22 cellular contexts compared by ENCODE assay signal in genomic region chr7:110804501-110804900, GRCh38.
"Had no signal": no experiment of that assay in that cellular context is flagged by ENCODE, and none has a peak within 500 bp of the region (broad histone marks: within the 10 kb centered on the region; RNA-seq: fewer than 3 reads in every experiment).

No MANE protein-coding gene starts in this region.

- H3K27ac ChIP-seq: pancreas, thoracic aorta had no signal

- H3K4me1 ChIP-seq: pancreas had no signal

- H3K36me3 Mint-ChIP-seq: brain; stimulated activated effector memory CD8-positive, alpha-beta T cell treated with anti-CD3 and anti-CD28 coated beads, Interleukin-12 subunit alpha, Interleukin-12 subunit beta, amount 100 ng/mL, for 72 hours had no signal

- DNase-seq: activated CD4-positive, alpha-beta T cell treated with anti-CD3 and anti-CD28 coated beads, Interleukin-2, amount 10 ng/mL, durations not matched to agents 24 days and 14 days; activated CD4-positive, CD25-positive, alpha-beta regulatory T cell; activated CD8-positive, alpha-beta memory T cell treated with anti-CD3 and anti-CD28 coated beads, Interleukin-2, amount 50 U/mL, for 48 hours; activated gamma-delta T cell treated with Interleukin-2 at 50 U/mL for 16 hours; activated naive CD8-positive, alpha-beta T cell treated with anti-CD3 and anti-CD28 coated beads for 36 hours; activated T-cell treated with anti-CD3 and anti-CD28 coated beads, Interleukin-2, amount 50 U/mL, for 72 hours; amygdala; cortex of kidney; effector CD8-positive, alpha-beta T cell; foreskin melanocyte; head of caudate nucleus; kidney glomerular epithelial cell; left ventricle myocardium superior; pancreas; stimulated activated CD4-positive, alpha-beta T cell treated with anti-CD3 and anti-CD28 coated beads, Interleukin-12 subunit alpha, Interleukin-12 subunit beta, amount 100 ng/mL, for 4 hours; stimulated activated CD4-positive, alpha-beta T cell treated with anti-CD3 and anti-CD28 coated beads, Interleukin-2, amount 100 ng/mL, for 24 hours had no signal

- H3K27ac Mint-ChIP-seq: activated CD4-positive, alpha-beta T cell treated with anti-CD3 and anti-CD28 coated beads, Interleukin-2, amount 10 ng/mL, durations not matched to agents 24 days and 14 days; activated naive CD8-positive, alpha-beta T cell treated with anti-CD3 and anti-CD28 coated beads for 36 hours; activated T-cell treated with anti-CD3 and anti-CD28 coated beads, Interleukin-2, amount 50 U/mL, for 72 hours; brain; memory B cell; stimulated activated effector memory CD8-positive, alpha-beta T cell treated with anti-CD3 and anti-CD28 coated beads, Interleukin-12 subunit alpha, Interleukin-12 subunit beta, amount 100 ng/mL, for 72 hours; T-helper 2 cell treated with Interferon-gamma antibody and Interleukin-4, amounts not matched to agents 5 μg/mL and 100 μg/mL, for 36 hours had no signal

- H3K4me3 ChIP-seq: pancreas, thoracic aorta had no signal

- H3K4me1 Mint-ChIP-seq: central memory CD8-positive, alpha-beta T cell; memory B cell had no signal

- H3K9me3 ChIP-seq: pancreas, thoracic aorta had no signal

- H3K27me3 Mint-ChIP-seq: activated CD4-positive, alpha-beta T cell treated with anti-CD3 and anti-CD28 coated beads, Interleukin-2, amount 10 ng/mL, durations not matched to agents 24 days and 14 days; activated naive CD8-positive, alpha-beta T cell treated with anti-CD3 and anti-CD28 coated beads for 36 hours; brain; central memory CD8-positive, alpha-beta T cell; memory B cell had no signal

- H3K9me3 Mint-ChIP-seq: brain; memory B cell; T-helper 2 cell treated with Interferon-gamma antibody and Interleukin-4, amounts not matched to agents 5 μg/mL and 100 μg/mL, for 36 hours had no signal

- ATAC-seq: activated T-cell treated with anti-CD3 and anti-CD28 coated beads, Interleukin-2, amount 50 U/mL, for 72 hours; left ventricle myocardium superior; pancreas; stimulated activated effector memory CD8-positive, alpha-beta T cell treated with anti-CD3 and anti-CD28 coated beads, Interleukin-12 subunit alpha, Interleukin-12 subunit beta, amount 100 ng/mL, for 72 hours had no signal

- H3K36me3 ChIP-seq: pancreas, thoracic aorta had no signal

- H3K27me3 ChIP-seq: pancreas had no signal

- H3K4me3 Mint-ChIP-seq: activated CD4-positive, alpha-beta T cell treated with anti-CD3 and anti-CD28 coated beads, Interleukin-2, amount 10 ng/mL, durations not matched to agents 24 days and 14 days; activated naive CD8-positive, alpha-beta T cell treated with anti-CD3 and anti-CD28 coated beads for 36 hours; activated T-cell treated with anti-CD3 and anti-CD28 coated beads, Interleukin-2, amount 50 U/mL, for 72 hours; brain; central memory CD8-positive, alpha-beta T cell; memory B cell; stimulated activated effector memory CD8-positive, alpha-beta T cell treated with anti-CD3 and anti-CD28 coated beads, Interleukin-12 subunit alpha, Interleukin-12 subunit beta, amount 100 ng/mL, for 72 hours; T-helper 2 cell treated with Interferon-gamma antibody and Interleukin-4, amounts not matched to agents 5 μg/mL and 100 μg/mL, for 36 hours had no signal
